20 cellular contexts compared by ENCODE assay signal in the genomic region with DNA sequence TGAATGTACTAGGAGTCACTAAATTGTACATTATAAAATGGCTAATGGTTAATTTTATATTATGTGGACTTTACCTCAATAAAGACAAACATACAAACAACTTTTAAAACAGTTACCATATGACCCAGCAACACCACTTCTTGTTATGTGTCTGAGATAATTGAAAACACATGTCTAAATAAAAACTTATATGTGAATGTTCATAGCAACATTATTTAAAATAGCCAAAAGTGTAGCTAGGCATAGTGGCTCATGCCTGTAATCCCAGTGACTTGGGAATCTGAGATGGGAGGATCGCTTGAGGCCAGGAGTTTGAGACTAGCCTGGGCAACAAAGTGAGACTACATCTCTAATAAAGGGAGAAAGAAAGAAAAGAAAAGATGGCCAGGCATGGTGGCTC. TPM values are rescaled to one million over a fixed set of nuclear protein-coding genes. Genes with fewer than 3 reads are reported as not detected.
"Had no signal": no experiment of that assay in that cellular context is flagged by ENCODE, and none has a peak within 500 bp of the region (broad histone marks: within the 10 kb centered on the region; RNA-seq: fewer than 3 reads in every experiment).

No MANE protein-coding gene starts in this region.

- H3K4me1 ChIP-seq: stomach had no signal

- H3K4me3 ChIP-seq: hepatocyte, lung, stomach, thoracic aorta, transverse colon had no signal

- H3K27me3 ChIP-seq: hepatocyte, transverse colon had no signal

- H3K27ac ChIP-seq: hepatocyte, stomach, thoracic aorta, transverse colon had no signal

- ATAC-seq: naive thymus-derived CD4-positive, alpha-beta T cell had no signal

- H3K9me3 ChIP-seq: thoracic aorta, transverse colon had no signal

- H3K4me3 Mint-ChIP-seq: naive thymus-derived CD4-positive, alpha-beta T cell; nephron progenitor cell had no signal

- FAIRE-seq: colon, kidney, urothelium cell line had no signal

- DNase-seq: cerebellar nuclear complex; dermis blood vessel endothelial cell; foreskin melanocyte; kidney; left cardiac atrium; left ventricle myocardium superior; mesendoderm; naive thymus-derived CD4-positive, alpha-beta T cell; nephron progenitor cell; posterior cingulate gyrus; stimulated activated naive CD4-positive, alpha-beta T cell; stomach; substantia nigra; transverse colon had no signal

- H3K36me3 ChIP-seq: stomach, thoracic aorta, transverse colon had no signal

- H3K27ac Mint-ChIP-seq: naive thymus-derived CD4-positive, alpha-beta T cell; nephron progenitor cell had no signal

- H3K4me1 Mint-ChIP-seq: nephron progenitor cell had no signal

RNA-seq across cellular contexts. Expression of a gene that starts 40.0 kb away (rescaled TPM):
- total RNA-seq: skeletal muscle tissue had no signal
